Comparison of ENCODE assay signal across 21 cellular contexts in genomic region chr17:42068979-42069378, GRCh38. TPM values are rescaled to one million over a fixed set of nuclear protein-coding genes. Genes with fewer than 3 reads are reported as not detected.
"Had no signal": no experiment of that assay in that cellular context is flagged by ENCODE, and none has a peak within 500 bp of the region (broad histone marks: within the 10 kb centered on the region; RNA-seq: fewer than 3 reads in every experiment).

No MANE protein-coding gene starts in this region.

- H3K4me3 Mint-ChIP-seq: natural killer cell had no signal

- H3K27ac ChIP-seq: breast epithelium, esophagus squamous epithelium, ovary, sigmoid colon, spleen, tibial artery, VCaP had no signal

- H3K4me1 ChIP-seq: breast epithelium had no signal

- H3K9me3 Mint-ChIP-seq: natural killer cell had no signal

- H3K9me3 ChIP-seq: breast epithelium, esophagus squamous epithelium, ovary, sigmoid colon, spleen, tibial artery had no signal

- H3K27me3 ChIP-seq: ovary had no signal

- H3K36me3 ChIP-seq: breast epithelium, esophagus squamous epithelium, ovary, sigmoid colon, spleen, tibial artery had no signal

- H3K4me3 ChIP-seq: breast epithelium, esophagus squamous epithelium, ovary, sigmoid colon, spleen, tibial artery had no signal

- H3K27ac Mint-ChIP-seq: natural killer cell had no signal

- H3K36me3 Mint-ChIP-seq: natural killer cell had no signal

- DNase-seq: activated CD4-positive, alpha-beta T cell treated with anti-CD3 and anti-CD28 coated beads for 1 hour; activated CD8-positive, alpha-beta memory T cell treated with anti-CD3 and anti-CD28 coated beads for 24 hours; activated CD8-positive, alpha-beta memory T cell treated with anti-CD3 and anti-CD28 coated beads, Interleukin-2, amount 50 U/mL, for 48 hours; activated effector memory CD4-positive, alpha-beta T cell treated with Interleukin-2 at 50 U/mL for 16 hours; activated naive CD4-positive, alpha-beta T cell treated with anti-CD3 and anti-CD28 coated beads, Interleukin-2, amount 50 U/mL, for 16 hours; activated T-cell treated with anti-CD3 and anti-CD28 coated beads, Interleukin-2, amount 50 U/mL, for 48 hours; cerebellar nuclear complex; cortex of kidney; esophagus squamous epithelium; mesendoderm; natural killer cell; ovary; sigmoid colon; spleen; stimulated activated naive CD8-positive, alpha-beta T cell treated with anti-CD3 and anti-CD28 coated beads, Interleukin-15, Interleukin-2, amounts not matched to agents 100 U/mL and 50 U/mL, for 24 hours; substantia nigra; T-helper 2 cell; tibial artery had no signal

- ATAC-seq: natural killer cell; stimulated activated naive CD8-positive, alpha-beta T cell treated with anti-CD3 and anti-CD28 coated beads, Interleukin-15, Interleukin-2, amounts not matched to agents 100 U/mL and 50 U/mL, for 24 hours had no signal

RNA-seq across cellular contexts. Expression of gene ZNF385C, which starts 29.3 kb away (rescaled TPM):
- total RNA-seq: glomerular endothelial cell had no signal
